23 cellular contexts compared by ENCODE assay signal in the genomic region with DNA sequence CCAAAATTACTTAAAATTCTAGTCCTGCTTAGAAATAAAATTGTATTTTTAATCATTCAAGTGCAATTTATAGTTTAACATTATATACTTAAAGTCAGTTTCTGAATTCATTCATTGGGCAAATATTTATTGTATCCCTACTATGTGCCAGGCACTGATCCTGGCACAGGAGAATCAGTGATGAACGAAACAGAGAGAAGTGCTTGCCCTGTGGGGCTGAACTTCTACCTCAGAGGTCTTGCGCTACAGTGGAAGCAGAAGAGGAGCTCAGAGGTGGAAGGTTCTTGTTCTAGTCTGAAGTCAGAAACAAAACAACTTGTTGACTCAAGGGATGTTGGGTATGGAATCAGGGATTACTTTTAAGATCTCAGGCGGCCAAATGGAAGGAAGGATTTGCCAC. TPM values are rescaled to one million over a fixed set of nuclear protein-coding genes. Genes with fewer than 3 reads are reported as not detected.
"Had no signal": no experiment of that assay in that cellular context is flagged by ENCODE, and none has a peak within 500 bp of the region (broad histone marks: within the 10 kb centered on the region; RNA-seq: fewer than 3 reads in every experiment).

No MANE protein-coding gene starts in this region.

- ATAC-seq: heart right ventricle; naive thymus-derived CD4-positive, alpha-beta T cell; psoas muscle; right cardiac atrium; stimulated activated memory B cell treated with anti-CD40 and anti-IgM and Interleukin-4, amounts not matched to agents 10 μg/mL and 1 μg/mL and 100 μg/mL, for 72 hours; T-helper 17 cell had no signal

- H3K9me3 Mint-ChIP-seq: activated naive CD4-positive, alpha-beta T cell treated with anti-CD3 and anti-CD28 coated beads, Interleukin-2, amount 10 ng/mL, durations not matched to agents 7 days and 5 days; naive thymus-derived CD4-positive, alpha-beta T cell; stimulated activated memory B cell treated with anti-CD40 and anti-IgM and Interleukin-4, amounts not matched to agents 10 μg/mL and 1 μg/mL and 100 μg/mL, for 72 hours had no signal

- DNase-seq: activated CD4-positive, CD25-positive, alpha-beta regulatory T cell treated with anti-CD3 and anti-CD28 coated beads, Interleukin-2, amount 50 U/mL, for 72 hours; activated CD8-positive, alpha-beta memory T cell treated with anti-CD3 and anti-CD28 coated beads for 24 hours; activated CD8-positive, alpha-beta memory T cell treated with anti-CD3 and anti-CD28 coated beads, Interleukin-2, amount 50 U/mL, for 48 hours; activated effector memory CD4-positive, alpha-beta T cell treated with anti-CD3 and anti-CD28 coated beads, Interleukin-2, amount 50 U/mL, for 16 hours; activated naive CD4-positive, alpha-beta T cell treated with anti-CD3 and anti-CD28 coated beads, Interleukin-2, amount 10 ng/mL, durations not matched to agents 7 days and 5 days; heart right ventricle; kidney; naive thymus-derived CD4-positive, alpha-beta T cell; psoas muscle; right cardiac atrium; stimulated activated CD4-positive, alpha-beta T cell treated with anti-CD3 and anti-CD28 coated beads, Interleukin-1b, Interleukin-23, amount 100 ng/mL, for 48 hours; T-helper 17 cell; testis; upper lobe of left lung had no signal

- H3K27me3 ChIP-seq: heart right ventricle, testis, upper lobe of left lung had no signal

- H3K9me3 ChIP-seq: heart right ventricle, psoas muscle, testis, upper lobe of left lung had no signal

- H3K36me3 ChIP-seq: upper lobe of left lung had no signal

- H3K27ac ChIP-seq: coronary artery, psoas muscle, testis, upper lobe of left lung had no signal

- H3K4me3 Mint-ChIP-seq: activated naive CD4-positive, alpha-beta T cell treated with anti-CD3 and anti-CD28 coated beads, Interleukin-2, amount 10 ng/mL, durations not matched to agents 7 days and 5 days; naive thymus-derived CD4-positive, alpha-beta T cell; stimulated activated memory B cell treated with anti-CD40 and anti-IgM and Interleukin-4, amounts not matched to agents 10 μg/mL and 1 μg/mL and 100 μg/mL, for 72 hours; T-helper 17 cell had no signal

- H3K4me3 ChIP-seq: coronary artery, heart right ventricle, lung, psoas muscle, testis, upper lobe of left lung had no signal

- H3K27me3 Mint-ChIP-seq: activated naive CD4-positive, alpha-beta T cell treated with anti-CD3 and anti-CD28 coated beads, Interleukin-2, amount 10 ng/mL, durations not matched to agents 7 days and 5 days; naive thymus-derived CD4-positive, alpha-beta T cell; stimulated activated memory B cell treated with anti-CD40 and anti-IgM and Interleukin-4, amounts not matched to agents 10 μg/mL and 1 μg/mL and 100 μg/mL, for 72 hours; T-helper 17 cell had no signal

- H3K27ac Mint-ChIP-seq: activated naive CD4-positive, alpha-beta T cell treated with anti-CD3 and anti-CD28 coated beads, Interleukin-2, amount 10 ng/mL, durations not matched to agents 7 days and 5 days; stimulated activated memory B cell treated with anti-CD40 and anti-IgM and Interleukin-4, amounts not matched to agents 10 μg/mL and 1 μg/mL and 100 μg/mL, for 72 hours; T-helper 17 cell had no signal

RNA-seq across cellular contexts. Expression of gene CLDN20, which starts 6.0 kb away (rescaled TPM):
- total RNA-seq: bronchial epithelial cell; epithelial cell of proximal tubule; fibroblast of villous mesenchyme; heart right ventricle; kidney; lung; naive thymus-derived CD4-positive, alpha-beta T cell; osteoblast; psoas muscle; right cardiac atrium; SK-MEL-5; skeletal muscle tissue; T-helper 17 cell; testis; upper lobe of left lung had no signal
- polyA plus RNA-seq: heart right ventricle; lung; naive thymus-derived CD4-positive, alpha-beta T cell; right cardiac atrium had no signal
